ENCODE assay signal across 10 cellular contexts in genomic region chr17:7263801-7264078, GRCh38. TPM values are rescaled to one million over a fixed set of nuclear protein-coding genes. Genes with fewer than 3 reads are reported as not detected.
DNase-seq lines count a peak whose midpoint lies in the region; ATAC-seq and TF ChIP-seq lines count a peak whose summit lies in the region.
"Had no signal": no experiment of that assay in that cellular context is flagged by ENCODE, and none has a peak within 500 bp of the region (broad histone marks: within the 10 kb centered on the region; RNA-seq: fewer than 3 reads in every experiment).

No MANE protein-coding gene starts in this region.

- H3K4me3 Mint-ChIP-seq in activated CD8-positive, alpha-beta memory T cell treated with anti-CD3 and anti-CD28 coated beads, Interleukin-2, amount 10 ng/mL, durations not matched to agents 7 days and 5 days, result peak overlapping the region; percentile 15
- H3K4me3 Mint-ChIP-seq in WTC11, result peak overlapping the region; percentile 98
- H3K4me3 Mint-ChIP-seq in immature natural killer cell, result peak overlapping the region; percentile 3 to 66 (median 48)

- TF ChIP-seq CTCF in WTC11 (IDR thresholded peaks at IDR 0.05) (no peak), suprapubic skin (IDR thresholded peaks at IDR 0.05) (no peak), GM13976 (IDR thresholded peaks at IDR 0.05; ENCODE audit: borderline replicate concordance, control extremely low read depth, extremely low read depth, insufficient read depth, missing control alignments) (no peak)

- in situ Hi-C loops in GM13976 (cut with MboI; ENCODE audit: low sequenced_read_pairs, unreplicated experiment), result no loop called here

- no peak overlapping the region for H3K27ac Mint-ChIP-seq in activated CD8-positive, alpha-beta memory T cell treated with anti-CD3 and anti-CD28 coated beads, Interleukin-2, amount 10 ng/mL, durations not matched to agents 7 days and 5 days
- H3K27ac Mint-ChIP-seq in WTC11 (peak overlapping the region; percentile 100), immature natural killer cell (peak overlapping the region in 1 of 6 donors; percentile 11)

- H3K27ac ChIP-seq in suprapubic skin, result no peak overlapping the region

- 59% methylated on average over 4 of the region's 4 CpGs for WGBS in suprapubic skin

- no peaks in the 10 kb centered on the region for H3K36me3 Mint-ChIP-seq in activated CD8-positive, alpha-beta memory T cell treated with anti-CD3 and anti-CD28 coated beads, Interleukin-2, amount 10 ng/mL, durations not matched to agents 7 days and 5 days
- H3K36me3 Mint-ChIP-seq in WTC11 (peaks cover 5% of the 10 kb centered on the region), immature natural killer cell (peaks cover 0 to 4% (median 0%) of the 10 kb centered on the region in 3 donors)

- H3K27me3 ChIP-seq in suprapubic skin, result peaks cover 37% of the 10 kb centered on the region

- peak overlapping the region; percentile 52 for H3K4me3 ChIP-seq in suprapubic skin

- no peaks in the 10 kb centered on the region for H3K9me3 Mint-ChIP-seq in activated CD8-positive, alpha-beta memory T cell treated with anti-CD3 and anti-CD28 coated beads, Interleukin-2, amount 10 ng/mL, durations not matched to agents 7 days and 5 days (ENCODE audit: low read depth)
- H3K9me3 Mint-ChIP-seq in WTC11, result no peaks in the 10 kb centered on the region
- H3K9me3 Mint-ChIP-seq in immature natural killer cell, result no peaks in the 10 kb centered on the region

- DNase-seq in activated CD8-positive, alpha-beta memory T cell treated with anti-CD3 and anti-CD28 coated beads, Interleukin-2, amount 10 ng/mL, durations not matched to agents 7 days and 5 days, result no peak
- no peak for DNase-seq in activated CD8-positive, alpha-beta memory T cell treated with anti-CD3 and anti-CD28 coated beads, Interleukin-2, amount 50 U/mL, for 4 hours
- DNase-seq in WTC11 (ENCODE audit: low spot score) (no peak), immature natural killer cell (no peak), suprapubic skin (ENCODE audit: low spot score in 2 of 2) (no peak), occipital lobe (lab: John Stamatoyannopoulos, UW) (no peak), GM13976 (ENCODE audit: low spot score) (no peak)
- DNase-seq: activated T-cell treated with anti-CD3 and anti-CD28 coated beads for 4 hours had no signal

- POLR2A ChIA-PET in WTC11 (lab: Charles Lee), result interaction anchor here (0.7 to 1.3 kb wide), 4 partner anchors 17 to 65 kb away, joined by 3 read pairs; partner anchors contain the start of genes ACADVL, DLG4, GABARAP and NEURL4

- H3K4me1 ChIP-seq in suprapubic skin, result peaks cover 46% of the 10 kb centered on the region

- ATAC-seq in activated CD8-positive, alpha-beta memory T cell treated with anti-CD3 and anti-CD28 coated beads, Interleukin-2, amount 10 ng/mL, durations not matched to agents 7 days and 5 days, result no peak
- ATAC-seq in WTC11 (no peak), GM21619 (IDR thresholded peaks at IDR 0.05; ENCODE audit: unreplicated experiment) (no peak)

- no peak for TF ChIP-seq POLR2A in suprapubic skin (IDR thresholded peaks at IDR 0.05)

- peaks cover 9% of the 10 kb centered on the region for H3K36me3 ChIP-seq in suprapubic skin

- TF ChIP-seq EP300 in suprapubic skin (IDR thresholded peaks at IDR 0.05), result no peak

- no peaks in the 10 kb centered on the region for H3K9me3 ChIP-seq in suprapubic skin

- CTCF ChIA-PET in activated CD8-positive, alpha-beta memory T cell treated with anti-CD3 and anti-CD28 coated beads, Interleukin-2, amount 10 ng/mL, durations not matched to agents 7 days and 5 days (lab: Charles Lee), result interaction anchor here (1.0 to 2.0 kb wide), 2 partner anchors 33 to 173 kb away, joined by 3 to 7 read pairs; no protein-coding TSS in a partner anchor
- CTCF ChIA-PET in WTC11 (lab: Charles Lee), result interaction anchor here (0.8 to 4.8 kb wide), 4 partner anchors 18 to 93 kb away, joined by 3 to 23 read pairs (median 6); partner anchors contain the start of gene SLC2A4

- peaks cover 38% of the 10 kb centered on the region for H3K27me3 Mint-ChIP-seq in activated CD8-positive, alpha-beta memory T cell treated with anti-CD3 and anti-CD28 coated beads, Interleukin-2, amount 10 ng/mL, durations not matched to agents 7 days and 5 days
- H3K27me3 Mint-ChIP-seq in WTC11 (ENCODE audit: low read depth) (no peaks in the 10 kb centered on the region), immature natural killer cell (ENCODE audit: low read depth in 3 of 3) (peaks cover 5 to 35% (median 18%) of the 10 kb centered on the region in 3 donors)

- peaks cover 24% of the 10 kb centered on the region for H3K4me1 Mint-ChIP-seq in activated CD8-positive, alpha-beta memory T cell treated with anti-CD3 and anti-CD28 coated beads, Interleukin-2, amount 10 ng/mL, durations not matched to agents 7 days and 5 days
- H3K4me1 Mint-ChIP-seq in WTC11 (peaks cover 26% of the 10 kb centered on the region), immature natural killer cell (peaks cover 17 to 25% of the 10 kb centered on the region in 2 donors)

TF ChIP-seq in WTC11, 78 proteins besides CTCF, POLR2A, EP300 and RAD21 (continues in another document):
- TF ChIP-seq GTF2I (CRISPR knock-in tag; conservative IDR thresholded peaks at IDR 0.05) (no peak), EMX1 (CRISPR knock-in tag; IDR thresholded peaks at IDR 0.05) (no peak), GABPB1 (CRISPR knock-in tag; IDR thresholded peaks at IDR 0.05) (no peak), NR2C2 (CRISPR knock-in tag; IDR thresholded peaks at IDR 0.05) (no peak), ELF4 (CRISPR knock-in tag; IDR thresholded peaks at IDR 0.05; ENCODE audit: low read depth) (no peak), RORB (CRISPR knock-in tag; IDR thresholded peaks at IDR 0.05) (no peak), ZNF138 (CRISPR knock-in tag; conservative IDR thresholded peaks at IDR 0.05) (no peak), NFE2L1 (CRISPR knock-in tag; IDR thresholded peaks at IDR 0.05) (no peak), OVOL2 (CRISPR knock-in tag; IDR thresholded peaks at IDR 0.05; ENCODE audit: borderline replicate concordance) (no peak), ATF3 (CRISPR knock-in tag; conservative IDR thresholded peaks at IDR 0.05) (no peak), FOXJ3 (CRISPR knock-in tag; IDR thresholded peaks at IDR 0.05; ENCODE audit: borderline replicate concordance) (no peak)
- TF ChIP-seq, protein P1, sequence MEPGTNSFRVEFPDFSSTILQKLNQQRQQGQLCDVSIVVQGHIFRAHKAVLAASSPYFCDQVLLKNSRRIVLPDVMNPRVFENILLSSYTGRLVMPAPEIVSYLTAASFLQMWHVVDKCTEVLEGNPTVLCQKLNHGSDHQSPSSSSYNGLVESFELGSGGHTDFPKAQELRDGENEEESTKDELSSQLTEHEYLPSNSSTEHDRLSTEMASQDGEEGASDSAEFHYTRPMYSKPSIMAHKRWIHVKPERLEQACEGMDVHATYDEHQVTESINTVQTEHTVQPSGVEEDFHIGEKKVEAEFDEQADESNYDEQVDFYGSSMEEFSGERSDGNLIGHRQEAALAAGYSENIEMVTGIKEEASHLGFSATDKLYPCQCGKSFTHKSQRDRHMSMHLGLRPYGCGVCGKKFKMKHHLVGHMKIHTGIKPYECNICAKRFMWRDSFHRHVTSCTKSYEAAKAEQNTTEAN (CRISPR knock-in tag; IDR thresholded peaks at IDR 0.05), result no peak
- TF ChIP-seq, protein P2, sequence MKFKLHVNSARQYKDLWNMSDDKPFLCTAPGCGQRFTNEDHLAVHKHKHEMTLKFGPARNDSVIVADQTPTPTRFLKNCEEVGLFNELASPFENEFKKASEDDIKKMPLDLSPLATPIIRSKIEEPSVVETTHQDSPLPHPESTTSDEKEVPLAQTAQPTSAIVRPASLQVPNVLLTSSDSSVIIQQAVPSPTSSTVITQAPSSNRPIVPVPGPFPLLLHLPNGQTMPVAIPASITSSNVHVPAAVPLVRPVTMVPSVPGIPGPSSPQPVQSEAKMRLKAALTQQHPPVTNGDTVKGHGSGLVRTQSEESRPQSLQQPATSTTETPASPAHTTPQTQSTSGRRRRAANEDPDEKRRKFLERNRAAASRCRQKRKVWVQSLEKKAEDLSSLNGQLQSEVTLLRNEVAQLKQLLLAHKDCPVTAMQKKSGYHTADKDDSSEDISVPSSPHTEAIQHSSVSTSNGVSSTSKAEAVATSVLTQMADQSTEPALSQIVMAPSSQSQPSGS (CRISPR knock-in tag; IDR thresholded peaks at IDR 0.05; ENCODE audit: borderline replicate concordance, low read depth), result no peak

RNA-seq across cellular contexts. Expression of gene CLDN7, which starts 1.5 kb away (rescaled TPM):
- 1 to 10 TPM in 1 of 2 experiments, under 1 TPM in 1; 0.66 to 1.9 TPM for total RNA-seq in activated CD8-positive, alpha-beta memory T cell treated with anti-CD3 and anti-CD28 coated beads, Interleukin-2, amount 10 ng/mL, durations not matched to agents 7 days and 5 days
- total RNA-seq in WTC11 (2021), result 131 to 136 TPM (median 136 TPM) in 3 replicates
- polyA plus RNA-seq in immature natural killer cell, result 1 to 10 TPM; 2.5 to 8.7 (median 3.7) TPM
- 10 to 100 TPM in 2 of 4 donors, 1 to 10 TPM in 2; 7.7 to 14.5 (median 11.0) TPM for total RNA-seq in suprapubic skin
- 0.16 TPM for total RNA-seq in occipital lobe
- total RNA-seq: skeletal muscle tissue had no signal

RNA-seq across cellular contexts. Expression of gene ELP5, which starts 11.7 kb away (rescaled TPM):
- 10 to 100 TPM; 56.5 to 70.4 TPM for total RNA-seq in activated CD8-positive, alpha-beta memory T cell treated with anti-CD3 and anti-CD28 coated beads, Interleukin-2, amount 10 ng/mL, durations not matched to agents 7 days and 5 days
- total RNA-seq in WTC11 (2021) (101 to 103 TPM (median 103 TPM) in 3 replicates), suprapubic skin (10 to 100 TPM; 13.6 to 29.7 (median 20.3) TPM), occipital lobe (25.4 TPM)
- 100 to 1,000 TPM in 1 of 3 donors, 10 to 100 TPM in 2; 65.0 to 108 (median 89.0) TPM for polyA plus RNA-seq in immature natural killer cell

RNA-seq across cellular contexts. Expression of gene CTDNEP1, which starts 12.2 kb away (rescaled TPM):
- total RNA-seq in activated CD8-positive, alpha-beta memory T cell treated with anti-CD3 and anti-CD28 coated beads, Interleukin-2, amount 10 ng/mL, durations not matched to agents 7 days and 5 days, result 100 to 1,000 TPM; 162 to 192 TPM
- total RNA-seq in WTC11 (2021), result 120 to 127 TPM (median 126 TPM) in 3 replicates
- polyA plus RNA-seq in immature natural killer cell, result 10 to 100 TPM; 33.2 to 61.1 (median 57.8) TPM
- 10 to 100 TPM; 54.7 to 80.6 (median 72.1) TPM for total RNA-seq in suprapubic skin
- total RNA-seq in occipital lobe, result 26.5 TPM

RNA-seq across cellular contexts. Expression of gene SLC2A4, which starts 17.8 kb away (rescaled TPM):
- not detected for total RNA-seq in activated CD8-positive, alpha-beta memory T cell treated with anti-CD3 and anti-CD28 coated beads, Interleukin-2, amount 10 ng/mL, durations not matched to agents 7 days and 5 days
- total RNA-seq in WTC11 (2021) (5.6 to 6.4 TPM (median 6.2 TPM) in 3 replicates), suprapubic skin (10 to 100 TPM in 2 of 4 donors, 1 to 10 TPM in 2; 2.4 to 19.4 (median 10.8) TPM), occipital lobe (0.16 TPM)
- polyA plus RNA-seq in immature natural killer cell, result under 1 TPM in 1 of 3 donors, not detected in 2; 0.26 TPM

RNA-seq across cellular contexts. Expression of gene GABARAP, which starts 21.5 kb away (rescaled TPM):
- 100 to 1,000 TPM; 207 to 231 TPM for total RNA-seq in activated CD8-positive, alpha-beta memory T cell treated with anti-CD3 and anti-CD28 coated beads, Interleukin-2, amount 10 ng/mL, durations not matched to agents 7 days and 5 days
- total RNA-seq in WTC11 (2021) (228 to 247 TPM (median 238 TPM) in 3 replicates), suprapubic skin (100 to 1,000 TPM; 446 to 840 (median 533) TPM), occipital lobe (93.3 TPM)
- 100 to 1,000 TPM; 764 to 982 (median 905) TPM for polyA plus RNA-seq in immature natural killer cell

Comparison
In these comparisons a context has a peak if more than half of its experiments do, and no peak if none do; other contexts are left out.
1. H3K4me3 Mint-ChIP-seq: peak in every context shown above with its lines; median percentile 98 in WTC11; 48 in immature natural killer cell; 15 in activated CD8-positive, alpha-beta memory T cell treated with anti-CD3 and anti-CD28 coated beads, Interleukin-2, amount 10 ng/mL, durations not matched to agents 7 days and 5 days.